Comparison of ENCODE assay signal across 8 cellular contexts in genomic region chr4:54064317-54065275, GRCh38.
A peak's percentile ranks its signal among the peaks of the same experiment; 100 is the strongest.
DNase-seq lines count a peak whose midpoint lies in the region; ATAC-seq and TF ChIP-seq lines count a peak whose summit lies in the region.

CHIC2 (minus strand) TSS chr4:54064605; CDS start chr4:54064300, 305 bp downstream.

- TF ChIP-seq POLR2A in GM19193 (IDR thresholded peaks at IDR 0.05; ENCODE audit: extremely low read depth, insufficient read depth, insufficient read length) = peak; percentile 89

- DNase-seq in AML-193 (lab: John Stamatoyannopoulos, UW) (peak; percentile 82 to 86), NCI-H510A (lab: John Stamatoyannopoulos, UW) (peak; percentile 94), cerebellar cortex (ENCODE audit: low spot score) (peak; percentile 88), islet precursor cell (peak; percentile 98)
- DNase-seq in activated CD4-positive, CD25-positive, alpha-beta regulatory T cell treated with anti-CD3 and anti-CD28 coated beads, Interleukin-2, amount 50 U/mL, for 72 hours = peak; percentile 97
- peak; percentile 95 for DNase-seq in stimulated activated CD4-positive, alpha-beta T cell treated with anti-CD3 and anti-CD28 coated beads, Interleukin-12 subunit alpha, Interleukin-12 subunit beta, amount 100 ng/mL, for 4 hours

- ATAC-seq in HG03432 (IDR thresholded peaks at IDR 0.05; ENCODE audit: unreplicated experiment) = peak; percentile 98

Comparison
In these comparisons a context has a peak if more than half of its experiments do, and no peak if none do; other contexts are left out.
1. Peak in every context shown above with its lines: DNase-seq and ATAC-seq.